In genomic region chr16:68980695-68981315, GRCh38 we compare ENCODE assay signal across 32 cellular contexts.
"Had no signal": no experiment of that assay in that cellular context is flagged by ENCODE, and none has a peak within 500 bp of the region (broad histone marks: within the 10 kb centered on the region; RNA-seq: fewer than 3 reads in every experiment).

No MANE protein-coding gene starts in this region.

- H3K27ac ChIP-seq: adrenal gland, body of pancreas, brain microvascular endothelial cell, breast epithelium, VCaP had no signal

- H3K9me3 ChIP-seq: adrenal gland, body of pancreas, breast epithelium had no signal

- H3K36me3 ChIP-seq: brain microvascular endothelial cell, breast epithelium had no signal

- H3K4me3 ChIP-seq: adrenal gland, body of pancreas, breast epithelium had no signal

- ATAC-seq: activated CD8-positive, alpha-beta T cell treated with anti-CD3 and anti-CD28 coated beads for 36 hours; activated naive CD4-positive, alpha-beta T cell treated with anti-CD3 and anti-CD28 coated beads, Interleukin-2, amount 50 U/mL, for 72 hours; activated T-cell treated with anti-CD3 and anti-CD28 coated beads, Interleukin-2, amount 50 U/mL, for 4 hours; activated T-cell treated with anti-CD3 and anti-CD28 coated beads, Interleukin-2, amount 50 U/mL, for 72 hours; activated T-helper 17 cell treated with anti-CD3 and anti-CD28 coated beads, Interleukin-2, amount 50 U/mL, for 72 hours; body of pancreas had no signal

- H3K27me3 ChIP-seq: adrenal gland, body of pancreas, brain microvascular endothelial cell, breast epithelium had no signal

- DNase-seq: activated B cell treated with CpG ODN at 0.5 μM for 24 hours; activated CD4-positive, alpha-beta memory T cell treated with anti-CD3 and anti-CD28 coated beads for 36 hours; activated CD4-positive, alpha-beta T cell treated with anti-CD3 and anti-CD28 coated beads for 4 hours; activated CD4-positive, alpha-beta T cell treated with anti-CD3 and anti-CD28 coated beads, Interleukin-2, amount 10 ng/mL, durations not matched to agents 24 days and 14 days; activated CD4-positive, alpha-beta T cell treated with anti-CD3 and anti-CD28 coated beads, Interleukin-2, amount 50 U/mL, for 1 hour; activated CD4-positive, alpha-beta T cell treated with anti-CD3 and anti-CD28 coated beads, Interleukin-2, amount 50 U/mL, for 4 hours; activated CD4-positive, CD25-positive, alpha-beta regulatory T cell treated with anti-CD3 and anti-CD28 coated beads, Interleukin-2, amount 50 U/mL, for 72 hours; activated CD8-positive, alpha-beta memory T cell treated with anti-CD3 and anti-CD28 coated beads, Interleukin-2, amount 50 U/mL, for 4 hours; activated CD8-positive, alpha-beta T cell treated with anti-CD3 and anti-CD28 coated beads for 36 hours; activated effector memory CD4-positive, alpha-beta T cell treated with anti-CD3 and anti-CD28 coated beads, Interleukin-2, amount 50 U/mL, for 16 hours; activated gamma-delta T cell treated with Interleukin-2 at 50 U/mL for 16 hours; activated naive CD4-positive, alpha-beta T cell; activated naive CD4-positive, alpha-beta T cell treated with anti-CD3 and anti-CD28 coated beads for 36 hours; activated naive CD4-positive, alpha-beta T cell treated with anti-CD3 and anti-CD28 coated beads, Interleukin-2, amount 50 U/mL, for 16 hours; activated naive CD8-positive, alpha-beta T cell treated with anti-CD3 and anti-CD28 coated beads for 36 hours; activated T-cell treated with anti-CD3 and anti-CD28 coated beads for 4 hours; activated T-cell treated with anti-CD3 and anti-CD28 coated beads, Interleukin-2, amount 50 U/mL, for 1 hour; activated T-cell treated with anti-CD3 and anti-CD28 coated beads, Interleukin-2, amount 50 U/mL, for 4 hours; activated T-cell treated with anti-CD3 and anti-CD28 coated beads, Interleukin-2, amount 50 U/mL, for 72 hours; adrenal gland; amniotic stem cell; aorta; body of pancreas; brain microvascular endothelial cell; central memory CD4-positive, alpha-beta T cell; T-helper 1 cell; T-helper 2 cell; T-helper 9 cell had no signal

- H3K4me1 ChIP-seq: adrenal gland, body of pancreas, breast epithelium had no signal
